Comparison of ENCODE assay signal across 1 cellular context in genomic region chr3:126679318-126679751, GRCh38.
TF ChIP-seq lines count a peak whose summit lies in the region.

No MANE protein-coding gene starts in this region.

TF ChIP-seq in HepG2, 621 proteins besides CTCF, POLR2A, EP300 and RAD21 (continues in another document):
- no peak for TF ChIP-seq RARG (CRISPR knock-in tag; IDR thresholded peaks at IDR 0.05; ENCODE audit: low read depth)
- TF ChIP-seq ZNF44 (CRISPR knock-in tag; IDR thresholded peaks at IDR 0.05): 0 out of 2 replicates have a peak, but pooled peaks have one; percentile 54
- TF ChIP-seq ZNF530 (CRISPR knock-in tag; IDR thresholded peaks at IDR 0.05; ENCODE audit: low read depth): no peak
- TF ChIP-seq MYC (CRISPR knock-in tag; IDR thresholded peaks at IDR 0.05; ENCODE audit: borderline replicate concordance): 0 out of 2 replicates have a peak, but pooled peaks have one; percentile 18
- 0 out of 2 replicates have a peak, but pooled peaks have one; percentile 19 for TF ChIP-seq GATAD2A (CRISPR knock-in tag; IDR thresholded peaks at IDR 0.05)
- TF ChIP-seq, protein P1, sequence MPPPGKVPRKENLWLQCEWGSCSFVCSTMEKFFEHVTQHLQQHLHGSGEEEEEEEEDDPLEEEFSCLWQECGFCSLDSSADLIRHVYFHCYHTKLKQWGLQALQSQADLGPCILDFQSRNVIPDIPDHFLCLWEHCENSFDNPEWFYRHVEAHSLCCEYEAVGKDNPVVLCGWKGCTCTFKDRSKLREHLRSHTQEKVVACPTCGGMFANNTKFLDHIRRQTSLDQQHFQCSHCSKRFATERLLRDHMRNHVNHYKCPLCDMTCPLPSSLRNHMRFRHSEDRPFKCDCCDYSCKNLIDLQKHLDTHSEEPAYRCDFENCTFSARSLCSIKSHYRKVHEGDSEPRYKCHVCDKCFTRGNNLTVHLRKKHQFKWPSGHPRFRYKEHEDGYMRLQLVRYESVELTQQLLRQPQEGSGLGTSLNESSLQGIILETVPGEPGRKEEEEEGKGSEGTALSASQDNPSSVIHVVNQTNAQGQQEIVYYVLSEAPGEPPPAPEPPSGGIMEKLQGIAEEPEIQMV (CRISPR knock-in tag; IDR thresholded peaks at IDR 0.05; ENCODE audit: low read depth): 0 out of 2 replicates have a peak, but pooled peaks have one; percentile 32
- TF ChIP-seq, protein P2, sequence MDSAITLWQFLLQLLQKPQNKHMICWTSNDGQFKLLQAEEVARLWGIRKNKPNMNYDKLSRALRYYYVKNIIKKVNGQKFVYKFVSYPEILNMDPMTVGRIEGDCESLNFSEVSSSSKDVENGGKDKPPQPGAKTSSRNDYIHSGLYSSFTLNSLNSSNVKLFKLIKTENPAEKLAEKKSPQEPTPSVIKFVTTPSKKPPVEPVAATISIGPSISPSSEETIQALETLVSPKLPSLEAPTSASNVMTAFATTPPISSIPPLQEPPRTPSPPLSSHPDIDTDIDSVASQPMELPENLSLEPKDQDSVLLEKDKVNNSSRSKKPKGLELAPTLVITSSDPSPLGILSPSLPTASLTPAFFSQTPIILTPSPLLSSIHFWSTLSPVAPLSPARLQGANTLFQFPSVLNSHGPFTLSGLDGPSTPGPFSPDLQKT (CRISPR knock-in tag; IDR thresholded peaks at IDR 0.05; ENCODE audit: borderline replicate concordance): no peak
- TF ChIP-seq, protein P3, sequence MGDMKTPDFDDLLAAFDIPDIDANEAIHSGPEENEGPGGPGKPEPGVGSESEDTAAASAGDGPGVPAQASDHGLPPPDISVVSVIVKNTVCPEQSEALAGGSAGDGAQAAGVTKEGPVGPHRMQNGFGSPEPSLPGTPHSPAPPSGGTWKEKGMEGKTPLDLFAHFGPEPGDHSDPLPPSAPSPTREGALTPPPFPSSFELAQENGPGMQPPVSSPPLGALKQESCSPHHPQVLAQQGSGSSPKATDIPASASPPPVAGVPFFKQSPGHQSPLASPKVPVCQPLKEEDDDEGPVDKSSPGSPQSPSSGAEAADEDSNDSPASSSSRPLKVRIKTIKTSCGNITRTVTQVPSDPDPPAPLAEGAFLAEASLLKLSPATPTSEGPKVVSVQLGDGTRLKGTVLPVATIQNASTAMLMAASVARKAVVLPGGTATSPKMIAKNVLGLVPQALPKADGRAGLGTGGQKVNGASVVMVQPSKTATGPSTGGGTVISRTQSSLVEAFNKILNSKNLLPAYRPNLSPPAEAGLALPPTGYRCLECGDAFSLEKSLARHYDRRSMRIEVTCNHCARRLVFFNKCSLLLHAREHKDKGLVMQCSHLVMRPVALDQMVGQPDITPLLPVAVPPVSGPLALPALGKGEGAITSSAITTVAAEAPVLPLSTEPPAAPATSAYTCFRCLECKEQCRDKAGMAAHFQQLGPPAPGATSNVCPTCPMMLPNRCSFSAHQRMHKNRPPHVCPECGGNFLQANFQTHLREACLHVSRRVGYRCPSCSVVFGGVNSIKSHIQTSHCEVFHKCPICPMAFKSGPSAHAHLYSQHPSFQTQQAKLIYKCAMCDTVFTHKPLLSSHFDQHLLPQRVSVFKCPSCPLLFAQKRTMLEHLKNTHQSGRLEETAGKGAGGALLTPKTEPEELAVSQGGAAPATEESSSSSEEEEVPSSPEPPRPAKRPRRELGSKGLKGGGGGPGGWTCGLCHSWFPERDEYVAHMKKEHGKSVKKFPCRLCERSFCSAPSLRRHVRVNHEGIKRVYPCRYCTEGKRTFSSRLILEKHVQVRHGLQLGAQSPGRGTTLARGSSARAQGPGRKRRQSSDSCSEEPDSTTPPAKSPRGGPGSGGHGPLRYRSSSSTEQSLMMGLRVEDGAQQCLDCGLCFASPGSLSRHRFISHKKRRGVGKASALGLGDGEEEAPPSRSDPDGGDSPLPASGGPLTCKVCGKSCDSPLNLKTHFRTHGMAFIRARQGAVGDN (CRISPR knock-in tag; IDR thresholded peaks at IDR 0.05): peak; percentile 62; the same call in 1 of the 2 replicates
- TF ChIP-seq, protein P4, sequence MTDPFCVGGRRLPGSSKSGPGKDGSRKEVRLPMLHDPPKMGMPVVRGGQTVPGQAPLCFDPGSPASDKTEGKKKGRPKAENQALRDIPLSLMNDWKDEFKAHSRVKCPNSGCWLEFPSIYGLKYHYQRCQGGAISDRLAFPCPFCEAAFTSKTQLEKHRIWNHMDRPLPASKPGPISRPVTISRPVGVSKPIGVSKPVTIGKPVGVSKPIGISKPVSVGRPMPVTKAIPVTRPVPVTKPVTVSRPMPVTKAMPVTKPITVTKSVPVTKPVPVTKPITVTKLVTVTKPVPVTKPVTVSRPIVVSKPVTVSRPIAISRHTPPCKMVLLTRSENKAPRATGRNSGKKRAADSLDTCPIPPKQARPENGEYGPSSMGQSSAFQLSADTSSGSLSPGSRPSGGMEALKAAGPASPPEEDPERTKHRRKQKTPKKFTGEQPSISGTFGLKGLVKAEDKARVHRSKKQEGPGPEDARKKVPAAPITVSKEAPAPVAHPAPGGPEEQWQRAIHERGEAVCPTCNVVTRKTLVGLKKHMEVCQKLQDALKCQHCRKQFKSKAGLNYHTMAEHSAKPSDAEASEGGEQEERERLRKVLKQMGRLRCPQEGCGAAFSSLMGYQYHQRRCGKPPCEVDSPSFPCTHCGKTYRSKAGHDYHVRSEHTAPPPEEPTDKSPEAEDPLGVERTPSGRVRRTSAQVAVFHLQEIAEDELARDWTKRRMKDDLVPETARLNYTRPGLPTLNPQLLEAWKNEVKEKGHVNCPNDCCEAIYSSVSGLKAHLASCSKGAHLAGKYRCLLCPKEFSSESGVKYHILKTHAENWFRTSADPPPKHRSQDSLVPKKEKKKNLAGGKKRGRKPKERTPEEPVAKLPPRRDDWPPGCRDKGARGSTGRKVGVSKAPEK (CRISPR knock-in tag; IDR thresholded peaks at IDR 0.05; ENCODE audit: borderline replicate concordance): no peak
- TF ChIP-seq TCF7 (IDR thresholded peaks at IDR 0.05; ENCODE audit: low read depth): no peak
- TF ChIP-seq MLLT10 (CRISPR knock-in tag; IDR thresholded peaks at IDR 0.05): no peak
- TF ChIP-seq, protein P5, sequence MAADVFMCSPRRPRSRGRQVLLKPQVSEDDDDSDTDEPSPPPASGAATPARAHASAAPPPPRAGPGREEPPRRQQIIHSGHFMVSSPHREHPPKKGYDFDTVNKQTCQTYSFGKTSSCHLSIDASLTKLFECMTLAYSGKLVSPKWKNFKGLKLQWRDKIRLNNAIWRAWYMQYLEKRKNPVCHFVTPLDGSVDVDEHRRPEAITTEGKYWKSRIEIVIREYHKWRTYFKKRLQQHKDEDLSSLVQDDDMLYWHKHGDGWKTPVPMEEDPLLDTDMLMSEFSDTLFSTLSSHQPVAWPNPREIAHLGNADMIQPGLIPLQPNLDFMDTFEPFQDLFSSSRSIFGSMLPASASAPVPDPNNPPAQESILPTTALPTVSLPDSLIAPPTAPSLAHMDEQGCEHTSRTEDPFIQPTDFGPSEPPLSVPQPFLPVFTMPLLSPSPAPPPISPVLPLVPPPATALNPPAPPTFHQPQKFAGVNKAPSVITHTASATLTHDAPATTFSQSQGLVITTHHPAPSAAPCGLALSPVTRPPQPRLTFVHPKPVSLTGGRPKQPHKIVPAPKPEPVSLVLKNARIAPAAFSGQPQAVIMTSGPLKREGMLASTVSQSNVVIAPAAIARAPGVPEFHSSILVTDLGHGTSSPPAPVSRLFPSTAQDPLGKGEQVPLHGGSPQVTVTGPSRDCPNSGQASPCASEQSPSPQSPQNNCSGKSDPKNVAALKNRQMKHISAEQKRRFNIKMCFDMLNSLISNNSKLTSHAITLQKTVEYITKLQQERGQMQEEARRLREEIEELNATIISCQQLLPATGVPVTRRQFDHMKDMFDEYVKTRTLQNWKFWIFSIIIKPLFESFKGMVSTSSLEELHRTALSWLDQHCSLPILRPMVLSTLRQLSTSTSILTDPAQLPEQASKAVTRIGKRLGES (CRISPR knock-in tag; IDR thresholded peaks at IDR 0.05; ENCODE audit: borderline replicate concordance): no peak
- TF ChIP-seq NFATC3 (CRISPR knock-in tag; IDR thresholded peaks at IDR 0.05): peak; percentile 83; the same call in 1 of the 2 replicates
- TF ChIP-seq NAIF1 (CRISPR knock-in tag; IDR thresholded peaks at IDR 0.05; ENCODE audit: borderline replicate concordance): no peak
- TF ChIP-seq ZBTB33 (CRISPR knock-in tag; IDR thresholded peaks at IDR 0.05): peak; percentile 20; the same call in 1 of the 2 replicates
- TF ChIP-seq ZNF33B (CRISPR knock-in tag; IDR thresholded peaks at IDR 0.05): peak; percentile 71; the same call in 1 of the 2 replicates
- no peak for TF ChIP-seq GABPA (IDR thresholded peaks at IDR 0.05; ENCODE audit: low read depth, low read length)
- no peak for TF ChIP-seq GABPA (CRISPR knock-in tag; IDR thresholded peaks at IDR 0.05; ENCODE audit: low read depth)
- 0 out of 2 replicates have a peak, but pooled peaks have one; percentile 22 for TF ChIP-seq SP4 (CRISPR knock-in tag; IDR thresholded peaks at IDR 0.05)
- no peak for TF ChIP-seq MED1 (CRISPR knock-in tag; IDR thresholded peaks at IDR 0.05)
- TF ChIP-seq MEF2D (CRISPR knock-in tag; IDR thresholded peaks at IDR 0.05): no peak
- no peak for TF ChIP-seq CREBL2 (CRISPR knock-in tag; IDR thresholded peaks at IDR 0.05; ENCODE audit: borderline replicate concordance)
- TF ChIP-seq FOSL2 (CRISPR knock-in tag; IDR thresholded peaks at IDR 0.05): peak; percentile 43; the same call in 1 of the 2 replicates
- no peak for TF ChIP-seq ZNF766 (CRISPR knock-in tag; IDR thresholded peaks at IDR 0.05; ENCODE audit: borderline replicate concordance)
- TF ChIP-seq SMAD3 (CRISPR knock-in tag; IDR thresholded peaks at IDR 0.05): 0 out of 2 replicates have a peak, but pooled peaks have one; percentile 25
- peak; percentile 66 for TF ChIP-seq ZNF883 (CRISPR knock-in tag; IDR thresholded peaks at IDR 0.05; ENCODE audit: not compliant biosample characterization)
- TF ChIP-seq SMAD1 (CRISPR knock-in tag; IDR thresholded peaks at IDR 0.05; ENCODE audit: borderline replicate concordance, low read depth): 0 out of 2 replicates have a peak, but pooled peaks have one; percentile 24
- no peak for TF ChIP-seq STAT5B (CRISPR knock-in tag; IDR thresholded peaks at IDR 0.05)
- TF ChIP-seq NFRKB (IDR thresholded peaks at IDR 0.05): no peak
- no peak for TF ChIP-seq ZNF616 (CRISPR knock-in tag; IDR thresholded peaks at IDR 0.05; ENCODE audit: low read depth)
- TF ChIP-seq RFXAP (CRISPR knock-in tag; IDR thresholded peaks at IDR 0.05; ENCODE audit: borderline replicate concordance): 0 out of 2 replicates have a peak, but pooled peaks have one; percentile 38
- no peak for TF ChIP-seq SRSF4 (IDR thresholded peaks at IDR 0.05; ENCODE audit: low read depth, low read length, poor library complexity, severe bottlenecking)
- TF ChIP-seq, protein P6, sequence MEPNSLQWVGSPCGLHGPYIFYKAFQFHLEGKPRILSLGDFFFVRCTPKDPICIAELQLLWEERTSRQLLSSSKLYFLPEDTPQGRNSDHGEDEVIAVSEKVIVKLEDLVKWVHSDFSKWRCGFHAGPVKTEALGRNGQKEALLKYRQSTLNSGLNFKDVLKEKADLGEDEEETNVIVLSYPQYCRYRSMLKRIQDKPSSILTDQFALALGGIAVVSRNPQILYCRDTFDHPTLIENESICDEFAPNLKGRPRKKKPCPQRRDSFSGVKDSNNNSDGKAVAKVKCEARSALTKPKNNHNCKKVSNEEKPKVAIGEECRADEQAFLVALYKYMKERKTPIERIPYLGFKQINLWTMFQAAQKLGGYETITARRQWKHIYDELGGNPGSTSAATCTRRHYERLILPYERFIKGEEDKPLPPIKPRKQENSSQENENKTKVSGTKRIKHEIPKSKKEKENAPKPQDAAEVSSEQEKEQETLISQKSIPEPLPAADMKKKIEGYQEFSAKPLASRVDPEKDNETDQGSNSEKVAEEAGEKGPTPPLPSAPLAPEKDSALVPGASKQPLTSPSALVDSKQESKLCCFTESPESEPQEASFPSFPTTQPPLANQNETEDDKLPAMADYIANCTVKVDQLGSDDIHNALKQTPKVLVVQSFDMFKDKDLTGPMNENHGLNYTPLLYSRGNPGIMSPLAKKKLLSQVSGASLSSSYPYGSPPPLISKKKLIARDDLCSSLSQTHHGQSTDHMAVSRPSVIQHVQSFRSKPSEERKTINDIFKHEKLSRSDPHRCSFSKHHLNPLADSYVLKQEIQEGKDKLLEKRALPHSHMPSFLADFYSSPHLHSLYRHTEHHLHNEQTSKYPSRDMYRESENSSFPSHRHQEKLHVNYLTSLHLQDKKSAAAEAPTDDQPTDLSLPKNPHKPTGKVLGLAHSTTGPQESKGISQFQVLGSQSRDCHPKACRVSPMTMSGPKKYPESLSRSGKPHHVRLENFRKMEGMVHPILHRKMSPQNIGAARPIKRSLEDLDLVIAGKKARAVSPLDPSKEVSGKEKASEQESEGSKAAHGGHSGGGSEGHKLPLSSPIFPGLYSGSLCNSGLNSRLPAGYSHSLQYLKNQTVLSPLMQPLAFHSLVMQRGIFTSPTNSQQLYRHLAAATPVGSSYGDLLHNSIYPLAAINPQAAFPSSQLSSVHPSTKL (CRISPR knock-in tag; IDR thresholded peaks at IDR 0.05): 0 out of 2 replicates have a peak, but pooled peaks have one; percentile 36
- TF ChIP-seq GZF1 (CRISPR knock-in tag; IDR thresholded peaks at IDR 0.05): no peak
- TF ChIP-seq, protein P7, sequence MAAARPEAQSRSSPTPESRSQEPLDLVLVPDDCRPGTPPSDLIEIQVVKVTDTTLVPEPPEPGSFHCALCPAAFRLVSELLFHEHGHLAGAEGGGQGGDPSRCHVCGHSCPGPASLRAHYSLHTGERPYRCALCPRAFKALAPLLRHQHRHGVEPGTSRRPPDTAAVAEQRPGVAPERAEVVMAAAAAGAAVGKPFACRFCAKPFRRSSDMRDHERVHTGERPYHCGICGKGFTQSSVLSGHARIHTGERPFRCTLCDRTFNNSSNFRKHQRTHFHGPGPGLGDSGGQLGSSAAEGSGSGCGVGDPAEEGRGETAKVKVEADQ (CRISPR knock-in tag; IDR thresholded peaks at IDR 0.05; ENCODE audit: borderline replicate concordance): 0 out of 2 replicates have a peak, but pooled peaks have one; percentile 32
